1 cellular context compared by ENCODE assay signal in the genomic region with DNA sequence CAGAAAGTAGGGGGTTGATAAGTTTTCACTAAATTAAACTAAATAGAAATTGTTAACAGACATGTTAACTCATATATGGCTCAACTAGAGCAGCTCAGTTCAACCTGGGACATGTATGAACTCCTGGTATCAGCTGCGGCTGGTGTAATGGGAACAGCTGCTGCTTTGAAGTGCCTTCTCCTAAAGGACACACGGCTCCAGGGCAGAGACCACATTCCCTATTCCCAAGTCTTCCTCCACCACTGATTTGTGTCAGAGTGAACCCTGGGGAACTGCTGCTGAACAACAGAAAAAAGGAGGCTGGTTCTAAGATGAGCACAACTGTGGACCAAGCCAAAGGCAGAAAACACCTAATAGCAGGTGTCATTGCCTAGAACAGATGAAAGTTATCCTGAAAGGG.
TF ChIP-seq lines count a peak whose summit lies in the region.

No MANE protein-coding gene starts in this region.

TF ChIP-seq in HepG2, 621 proteins besides CTCF, POLR2A, EP300 and RAD21 (continued from another document):
- TF ChIP-seq, protein P1, sequence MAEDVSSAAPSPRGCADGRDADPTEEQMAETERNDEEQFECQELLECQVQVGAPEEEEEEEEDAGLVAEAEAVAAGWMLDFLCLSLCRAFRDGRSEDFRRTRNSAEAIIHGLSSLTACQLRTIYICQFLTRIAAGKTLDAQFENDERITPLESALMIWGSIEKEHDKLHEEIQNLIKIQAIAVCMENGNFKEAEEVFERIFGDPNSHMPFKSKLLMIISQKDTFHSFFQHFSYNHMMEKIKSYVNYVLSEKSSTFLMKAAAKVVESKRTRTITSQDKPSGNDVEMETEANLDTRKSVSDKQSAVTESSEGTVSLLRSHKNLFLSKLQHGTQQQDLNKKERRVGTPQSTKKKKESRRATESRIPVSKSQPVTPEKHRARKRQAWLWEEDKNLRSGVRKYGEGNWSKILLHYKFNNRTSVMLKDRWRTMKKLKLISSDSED (CRISPR knock-in tag; IDR thresholded peaks at IDR 0.05) = no peak
- TF ChIP-seq KDM4B (CRISPR knock-in tag; IDR thresholded peaks at IDR 0.05) = no peak
- no peak for TF ChIP-seq SIX4 (CRISPR knock-in tag; IDR thresholded peaks at IDR 0.05)
- no peak for TF ChIP-seq ZFP62 (CRISPR knock-in tag; IDR thresholded peaks at IDR 0.05)
- no peak for TF ChIP-seq ZNF501 (CRISPR knock-in tag; IDR thresholded peaks at IDR 0.05)
- no peak for TF ChIP-seq SAFB2 (CRISPR knock-in tag; IDR thresholded peaks at IDR 0.05; ENCODE audit: borderline replicate concordance, low read depth)
